ENCODE assay signal across 8 cellular contexts in the genomic region with DNA sequence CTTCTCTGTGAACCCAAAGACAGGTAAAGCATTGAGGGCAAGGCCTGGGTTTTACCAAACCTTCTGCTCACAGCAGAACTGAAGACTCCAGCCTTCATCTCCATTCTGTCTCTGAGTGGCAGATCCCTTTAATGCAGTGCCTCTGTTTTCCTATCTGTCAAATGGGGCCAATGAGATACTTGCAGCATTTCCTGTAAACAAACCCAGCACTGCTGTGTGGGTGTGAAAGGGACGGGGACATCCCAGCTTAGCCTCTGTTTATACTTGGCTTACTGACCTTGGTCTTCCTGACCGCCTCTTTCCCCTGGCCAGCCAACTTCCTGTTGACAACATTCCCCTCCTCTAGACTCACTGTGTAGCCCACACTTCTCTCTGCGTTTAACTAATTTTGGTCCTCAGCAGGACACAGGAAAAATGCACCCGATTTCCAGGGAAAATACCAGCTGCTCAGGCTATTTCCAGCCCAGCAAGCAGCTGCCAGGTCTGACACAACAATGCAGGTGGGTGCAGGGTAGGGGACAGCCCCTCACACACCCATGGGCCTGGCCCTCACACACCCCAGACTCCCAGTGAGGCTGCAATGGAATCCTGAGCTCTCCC.
A peak's percentile ranks its signal among the peaks of the same experiment; 100 is the strongest.
DNase-seq lines count a peak whose midpoint lies in the region; ATAC-seq and TF ChIP-seq lines count a peak whose summit lies in the region.

No MANE protein-coding gene starts in this region.

- H3K9me3 ChIP-seq in sigmoid colon (no peaks in the 10 kb centered on the region), HAP-1 (no peaks in the 10 kb centered on the region)

- TF ChIP-seq EP300 in sigmoid colon (IDR thresholded peaks at IDR 0.05), result no peak

- H3K27ac Mint-ChIP-seq in activated B cell treated with CpG ODN at 0.5 μM for 24 hours, result peak overlapping the region; percentile 46
- H3K27ac Mint-ChIP-seq in glutamatergic neuron (ENCODE audit: unreplicated experiment), result peak overlapping the region; percentile 87

- CTCF ChIA-PET in activated B cell treated with CpG ODN at 0.5 μM for 24 hours (lab: Charles Lee), result interaction anchor here (1.0 to 1.6 kb wide), 2 partner anchors 107 to 187 kb away, joined by 3 to 4 read pairs; a partner anchor contains a TSS

- H3K36me3 ChIP-seq in sigmoid colon, result no peaks in the 10 kb centered on the region
- no peaks in the 10 kb centered on the region for H3K36me3 ChIP-seq in HAP-1 (replicated peaks)

- DNase-seq in GM04504 (ENCODE audit: low read depth) (peak; percentile 43), activated B cell treated with CpG ODN at 0.5 μM for 24 hours (no peak), glutamatergic neuron (no peak), sigmoid colon (peak; percentile 75), HAP-1 (ENCODE audit: low spot score in 2 of 2) (no peak)

- H3K4me3 Mint-ChIP-seq in activated B cell treated with CpG ODN at 0.5 μM for 24 hours (no peak overlapping the region), glutamatergic neuron (ENCODE audit: unreplicated experiment) (no peak overlapping the region)

- H3K27me3 Mint-ChIP-seq in activated B cell treated with CpG ODN at 0.5 μM for 24 hours (no peaks in the 10 kb centered on the region), glutamatergic neuron (ENCODE audit: unreplicated experiment) (peaks cover 8% of the 10 kb centered on the region)

- H3K27me3 ChIP-seq in sigmoid colon, result no peaks in the 10 kb centered on the region
- no peaks in the 10 kb centered on the region for H3K27me3 ChIP-seq in HAP-1 (ENCODE audit: low read depth)

- TF ChIP-seq POLR2A in sigmoid colon (IDR thresholded peaks at IDR 0.05), result no peak

- in situ Hi-C loops in HAP-1 (cut with MboI; ENCODE audit: low sequenced_read_pairs), result no loop called here

- H3K4me1 Mint-ChIP-seq in activated B cell treated with CpG ODN at 0.5 μM for 24 hours, result peaks cover 34% of the 10 kb centered on the region
- H3K4me1 Mint-ChIP-seq in glutamatergic neuron (ENCODE audit: low read depth, unreplicated experiment), result peaks cover 20% of the 10 kb centered on the region

- intact Hi-C loops in activated B cell treated with CpG ODN at 0.5 μM for 24 hours (cut with micrococcal nuclease) (no loop called here), sigmoid colon (cut with DNase I) (no loop called here)

- no peak for TF ChIP-seq CTCF in activated B cell treated with CpG ODN at 0.5 μM for 24 hours (IDR thresholded peaks at IDR 0.05)
- TF ChIP-seq CTCF in glutamatergic neuron (IDR thresholded peaks at IDR 0.05; ENCODE audit: partially characterized antibody, unreplicated experiment), result no peak
- no peak for TF ChIP-seq CTCF in sigmoid colon (IDR thresholded peaks at IDR 0.05)

- ATAC-seq in activated B cell treated with CpG ODN at 0.5 μM for 24 hours (ENCODE audit: low read depth) (no peak), GM21576 (IDR thresholded peaks at IDR 0.05; ENCODE audit: unreplicated experiment) (no peak), GM18517 (IDR thresholded peaks at IDR 0.05; ENCODE audit: unreplicated experiment) (no peak), HG02623 (IDR thresholded peaks at IDR 0.05; ENCODE audit: unreplicated experiment) (no peak)

- H3K4me1 ChIP-seq in sigmoid colon (peaks cover 0 to 14% (median 6%) of the 10 kb centered on the region in 4 donors), HAP-1 (no peaks in the 10 kb centered on the region; the same call in 1 of the 2 replicates)

- POLR2A ChIA-PET in activated B cell treated with CpG ODN at 0.5 μM for 24 hours (lab: Charles Lee), result no interaction called here

- no peaks in the 10 kb centered on the region for H3K9me3 Mint-ChIP-seq in activated B cell treated with CpG ODN at 0.5 μM for 24 hours
- H3K9me3 Mint-ChIP-seq in glutamatergic neuron (ENCODE audit: unreplicated experiment), result peaks cover 14% of the 10 kb centered on the region

- H3K36me3 Mint-ChIP-seq in activated B cell treated with CpG ODN at 0.5 μM for 24 hours (ENCODE audit: low read depth) (no peaks in the 10 kb centered on the region), glutamatergic neuron (ENCODE audit: unreplicated experiment) (no peaks in the 10 kb centered on the region)

- peak overlapping the region in 2 of 4 donors; percentile 41 to 47 for H3K27ac ChIP-seq in sigmoid colon

- H3K4me3 ChIP-seq in sigmoid colon, result no peak overlapping the region
- H3K4me3 ChIP-seq in HAP-1, result no peak overlapping the region

- 45 to 69% methylated on average over 4 of the region's 4 CpGs for WGBS in sigmoid colon, 2 donors

Comparison
In these comparisons a context has a peak if more than half of its experiments do, and no peak if none do; other contexts are left out.
1. DNase-seq: peak in GM04504 (single experiment) and sigmoid colon (single experiment); none in activated B cell treated with CpG ODN at 0.5 μM for 24 hours (single experiment), glutamatergic neuron (single experiment) and HAP-1 (0 of 2).